In genomic region chr12:41362511-41362910, GRCh38 we compare ENCODE assay signal across 7 cellular contexts.
"Had no signal": no experiment of that assay in that cellular context is flagged by ENCODE, and none has a peak within 500 bp of the region (broad histone marks: within the 10 kb centered on the region; RNA-seq: fewer than 3 reads in every experiment).

No MANE protein-coding gene starts in this region.

- DNase-seq: GM23248, GOT3, H7, HFFc6, IMR-90 had no signal

- H3K4me3 ChIP-seq: GM23248, HAP-1 had no signal

- H2AFZ ChIP-seq: GM23248 had no signal

- H3K4me3 Mint-ChIP-seq: HFFc6 had no signal

- ATAC-seq: HCT116 had no signal

- H3K27ac ChIP-seq: GM23248 had no signal

- H3K27ac Mint-ChIP-seq: HFFc6 had no signal

- H3K36me3 ChIP-seq: HAP-1 had no signal

- H3K9me3 ChIP-seq: HAP-1 had no signal

- H3K9ac ChIP-seq: GM23248 had no signal

- H3K4me1 ChIP-seq: HAP-1 had no signal
